8 cellular contexts compared by ENCODE assay signal in the genomic region with DNA sequence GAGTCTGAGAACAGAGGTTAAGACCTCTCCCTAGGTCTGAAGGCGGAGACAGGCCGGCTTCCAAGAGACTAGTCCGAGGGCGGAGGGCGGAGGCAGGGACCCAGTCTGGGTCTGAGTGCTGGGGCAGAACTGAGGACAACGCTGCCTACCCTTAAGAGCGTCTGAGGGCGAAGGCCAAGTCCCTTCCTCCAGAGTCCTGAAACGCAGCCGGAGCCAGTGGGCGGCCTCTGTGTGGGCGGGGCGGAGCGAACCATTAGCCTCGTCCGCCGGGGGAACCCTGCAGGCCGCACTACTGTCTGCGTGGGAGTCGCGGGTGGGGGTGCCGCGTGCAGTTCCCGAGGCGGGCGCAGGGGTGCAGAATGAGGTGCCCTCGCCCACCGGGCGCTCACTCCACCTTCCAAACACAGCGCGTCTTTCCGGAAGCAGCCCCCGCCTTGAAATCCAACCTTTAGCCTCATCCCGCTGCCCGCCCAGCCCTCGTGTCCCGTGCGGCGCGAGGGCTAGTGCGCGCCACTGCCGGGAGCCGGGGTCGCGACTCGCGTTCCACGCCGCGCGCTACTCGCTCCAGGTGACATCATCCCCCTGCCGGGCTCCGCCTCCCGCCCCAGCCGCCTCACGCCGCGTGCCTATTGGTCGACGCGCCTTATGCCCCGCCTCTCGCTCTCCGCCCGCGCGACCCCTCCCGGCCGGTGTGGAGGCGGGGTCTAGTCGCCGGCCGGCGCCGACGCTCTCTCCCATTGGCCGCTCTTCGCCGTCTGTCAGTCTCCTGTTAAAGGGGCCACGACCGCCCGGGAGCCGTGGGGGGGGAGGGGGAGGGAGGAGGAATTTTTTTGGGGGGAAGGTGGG. TPM values are rescaled to one million over a fixed set of nuclear protein-coding genes. Genes with fewer than 3 reads are reported as not detected.
DNase-seq lines count a peak whose midpoint lies in the region; ATAC-seq and TF ChIP-seq lines count a peak whose summit lies in the region.

Gene C19orf73, minus strand, starts transcription at position 579 of the 846 bp plus-strand sequence. Its CDS starts 121 bp downstream, at position 458.

- H3K36me3 ChIP-seq in smooth muscle cell (ENCODE audit: low read depth): no peaks in the 10 kb centered on the region

- CTCF ChIA-PET in AG04450 (lab: Charles Lee): interaction anchor here (2.1 kb wide), 1 partner anchor 80 kb away, joined by 10 read pairs; no protein-coding TSS in a partner anchor

- in situ Hi-C loops in T47D (cut with HindIII; ENCODE audit: low pct_unique_long_range_greater_than_20kb, low sequenced_read_pairs): no loop called here

- ATAC-seq in GM18870 (IDR thresholded peaks at IDR 0.05; ENCODE audit: unreplicated experiment) (peak; percentile 58), HG03103 (IDR thresholded peaks at IDR 0.05; ENCODE audit: low read depth, unreplicated experiment) (peak; percentile 54)

- peak within 1 kb of the TSS; percentile 91 for H3K4me2 ChIP-seq in smooth muscle cell

- peaks cover 10% of the 10 kb centered on the region for H3K4me1 ChIP-seq in smooth muscle cell (ENCODE audit: low read depth)

- H3K27ac ChIP-seq in AG04450 (ENCODE audit: low read depth, low read length) (peak within 1 kb of the TSS; percentile 77), VCaP (peak within 1 kb of the TSS; percentile 96), smooth muscle cell (ENCODE audit: low read depth) (peak within 1 kb of the TSS; percentile 79)

- peaks cover 10% of the 10 kb centered on the region for H3F3A ChIP-seq in smooth muscle cell (ENCODE audit: low read depth)

- H3K9me3 ChIP-seq in AG04450 (ENCODE audit: control insufficient read depth, insufficient read depth, low read length) (no peaks in the 10 kb centered on the region), smooth muscle cell (replicated peaks; ENCODE audit: low read depth) (no peaks in the 10 kb centered on the region)

- POLR2A ChIA-PET in AG04450 (lab: Yijun Ruan, JAX): no interaction called here

- DNase-seq in AG04450 (ENCODE audit: low read depth, low spot score) (peak; percentile 81), NCI-H2196 (lab: John Stamatoyannopoulos, UW; ENCODE audit: unreplicated experiment) (peak; percentile 94), T47D (ENCODE audit: low read depth in 1 of 2, low spot score in 1 of 2) (peak; percentile 78 to 95), iPS-NIHi7 (ENCODE audit: extremely low spot score) (peak; percentile 94), smooth muscle cell (lab: John Stamatoyannopoulos, UW; ENCODE audit: unreplicated experiment) (peak; percentile 94)

- TF ChIP-seq CTCF in AG04450 (IDR thresholded peaks at IDR 0.05; ENCODE audit: low read depth, low read length) (peak; percentile 10; the same call in 1 of the 2 replicates), VCaP (conservative IDR thresholded peaks at IDR 0.05) (0 out of 2 replicates have a peak, but pooled peaks have one; percentile 10), smooth muscle cell (IDR thresholded peaks at IDR 0.05; ENCODE audit: borderline replicate concordance, insufficient read depth, poor library complexity, severe bottlenecking) (no peak)

- H3K4me3 ChIP-seq in AG04450 (ENCODE audit: low read depth, low read length): peak within 1 kb of the TSS; percentile 73
- H3K4me3 ChIP-seq in smooth muscle cell: peak within 1 kb of the TSS; percentile 61

- H2AFZ ChIP-seq in smooth muscle cell (ENCODE audit: low read depth): peak within 1 kb of the TSS; percentile 12

- WGBS in smooth muscle cell (ENCODE audit: low lambda C conversion rate): 3% methylated on average over 43 of the region's 85 CpGs

- H3K27me3 ChIP-seq in AG04450 (ENCODE audit: control insufficient read depth, insufficient read depth, low read length): peaks cover 2% of the 10 kb centered on the region
- H3K27me3 ChIP-seq in smooth muscle cell (ENCODE audit: low read depth): no peaks in the 10 kb centered on the region

- no peaks in the 10 kb centered on the region for H3K79me2 ChIP-seq in smooth muscle cell (ENCODE audit: low read depth)

- peak within 1 kb of the TSS; percentile 59 for H3K9ac ChIP-seq in smooth muscle cell (ENCODE audit: low read depth)

- H4K20me1 ChIP-seq in smooth muscle cell (ENCODE audit: low read depth): peaks cover 3% of the 10 kb centered on the region

RNA-seq across cellular contexts. Expression of gene C19orf73, which starts in this region (rescaled TPM):
- polyA plus RNA-seq in AG04450 (2011; rRNA removed) (0.36 and 0.50 TPM in 2 replicates), smooth muscle cell (0.74 and 1.7 TPM in 2 replicates)
- polyA minus RNA-seq in AG04450 (2011; rRNA and poly(A)+ RNA removed): not detected in 2 replicates
- 0.54 and 2.9 TPM in 2 replicates for total RNA-seq in smooth muscle cell

Comparison
In these comparisons a context has a peak if more than half of its experiments do, and no peak if none do; other contexts are left out.
1. Peak in every context shown above with its lines: DNase-seq, ATAC-seq, H3K4me3 ChIP-seq and H3K27ac ChIP-seq.
2. Peak in DNase-seq, H3K4me3 ChIP-seq and H3K27ac ChIP-seq in AG04450; RNA of the gene not detected or under 1 TPM.